ENCODE assay signal across 1 cellular context in the genomic region with DNA sequence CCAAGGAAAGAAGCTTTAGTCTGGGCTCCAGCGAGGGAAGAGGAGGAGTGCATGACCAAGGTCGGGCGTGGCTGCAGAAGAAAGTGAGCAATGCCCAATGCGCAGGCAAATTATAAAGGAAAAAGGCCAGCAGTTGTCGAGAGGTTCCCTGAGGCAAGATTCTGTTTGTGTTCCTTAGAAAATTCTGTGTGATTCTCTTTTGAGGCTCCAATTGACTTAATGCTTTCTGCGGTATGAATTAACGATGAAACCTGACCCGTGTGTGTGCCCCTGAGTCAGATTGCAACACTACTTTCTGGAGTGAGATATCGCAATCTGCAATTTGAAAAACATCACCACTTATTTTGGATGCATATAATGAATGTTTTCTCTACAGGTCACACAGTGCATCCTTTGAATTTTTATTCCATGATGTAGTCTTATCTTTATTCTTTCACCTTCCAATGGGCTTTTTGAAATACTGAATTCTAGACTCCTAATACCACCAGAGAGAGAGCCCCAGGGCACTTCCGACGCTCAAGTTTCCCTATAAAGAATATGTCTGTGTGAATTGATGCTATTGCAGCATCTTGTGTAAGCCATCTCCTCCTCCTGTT.
A peak's percentile ranks its signal among the peaks of the same experiment; 100 is the strongest.
TF ChIP-seq lines count a peak whose summit lies in the region.

No MANE protein-coding gene starts in this region.

TF ChIP-seq in A549, 52 proteins besides CTCF, POLR2A, EP300 and RAD21 (continued from another document):
- TF ChIP-seq, protein P1, sequence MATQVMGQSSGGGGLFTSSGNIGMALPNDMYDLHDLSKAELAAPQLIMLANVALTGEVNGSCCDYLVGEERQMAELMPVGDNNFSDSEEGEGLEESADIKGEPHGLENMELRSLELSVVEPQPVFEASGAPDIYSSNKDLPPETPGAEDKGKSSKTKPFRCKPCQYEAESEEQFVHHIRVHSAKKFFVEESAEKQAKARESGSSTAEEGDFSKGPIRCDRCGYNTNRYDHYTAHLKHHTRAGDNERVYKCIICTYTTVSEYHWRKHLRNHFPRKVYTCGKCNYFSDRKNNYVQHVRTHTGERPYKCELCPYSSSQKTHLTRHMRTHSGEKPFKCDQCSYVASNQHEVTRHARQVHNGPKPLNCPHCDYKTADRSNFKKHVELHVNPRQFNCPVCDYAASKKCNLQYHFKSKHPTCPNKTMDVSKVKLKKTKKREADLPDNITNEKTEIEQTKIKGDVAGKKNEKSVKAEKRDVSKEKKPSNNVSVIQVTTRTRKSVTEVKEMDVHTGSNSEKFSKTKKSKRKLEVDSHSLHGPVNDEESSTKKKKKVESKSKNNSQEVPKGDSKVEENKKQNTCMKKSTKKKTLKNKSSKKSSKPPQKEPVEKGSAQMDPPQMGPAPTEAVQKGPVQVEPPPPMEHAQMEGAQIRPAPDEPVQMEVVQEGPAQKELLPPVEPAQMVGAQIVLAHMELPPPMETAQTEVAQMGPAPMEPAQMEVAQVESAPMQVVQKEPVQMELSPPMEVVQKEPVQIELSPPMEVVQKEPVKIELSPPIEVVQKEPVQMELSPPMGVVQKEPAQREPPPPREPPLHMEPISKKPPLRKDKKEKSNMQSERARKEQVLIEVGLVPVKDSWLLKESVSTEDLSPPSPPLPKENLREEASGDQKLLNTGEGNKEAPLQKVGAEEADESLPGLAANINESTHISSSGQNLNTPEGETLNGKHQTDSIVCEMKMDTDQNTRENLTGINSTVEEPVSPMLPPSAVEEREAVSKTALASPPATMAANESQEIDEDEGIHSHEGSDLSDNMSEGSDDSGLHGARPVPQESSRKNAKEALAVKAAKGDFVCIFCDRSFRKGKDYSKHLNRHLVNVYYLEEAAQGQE (IDR thresholded peaks at IDR 0.05): no peak
- TF ChIP-seq, protein P2, sequence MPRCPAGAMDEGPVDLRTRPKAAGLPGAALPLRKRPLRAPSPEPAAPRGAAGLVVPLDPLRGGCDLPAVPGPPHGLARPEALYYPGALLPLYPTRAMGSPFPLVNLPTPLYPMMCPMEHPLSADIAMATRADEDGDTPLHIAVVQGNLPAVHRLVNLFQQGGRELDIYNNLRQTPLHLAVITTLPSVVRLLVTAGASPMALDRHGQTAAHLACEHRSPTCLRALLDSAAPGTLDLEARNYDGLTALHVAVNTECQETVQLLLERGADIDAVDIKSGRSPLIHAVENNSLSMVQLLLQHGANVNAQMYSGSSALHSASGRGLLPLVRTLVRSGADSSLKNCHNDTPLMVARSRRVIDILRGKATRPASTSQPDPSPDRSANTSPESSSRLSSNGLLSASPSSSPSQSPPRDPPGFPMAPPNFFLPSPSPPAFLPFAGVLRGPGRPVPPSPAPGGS (IDR thresholded peaks at IDR 0.05): peak; percentile 95; the same call in 2 of the 3 replicates
- peak; percentile 51; the same call in 1 of the 2 replicates for TF ChIP-seq RARB (CRISPR knock-in tag; IDR thresholded peaks at IDR 0.05)
- no peak for TF ChIP-seq TP53 (CRISPR knock-in tag; IDR thresholded peaks at IDR 0.05)
- peak; percentile 85 for TF ChIP-seq GATA3 (IDR thresholded peaks at IDR 0.05; ENCODE audit: borderline replicate concordance)
- peak; percentile 96 to 99 for TF ChIP-seq CEBPB (IDR thresholded peaks at IDR 0.05)
- TF ChIP-seq NFE2L2 (conservative IDR thresholded peaks at IDR 0.05; ENCODE audit: low read length): no peak
- TF ChIP-seq, protein P3, sequence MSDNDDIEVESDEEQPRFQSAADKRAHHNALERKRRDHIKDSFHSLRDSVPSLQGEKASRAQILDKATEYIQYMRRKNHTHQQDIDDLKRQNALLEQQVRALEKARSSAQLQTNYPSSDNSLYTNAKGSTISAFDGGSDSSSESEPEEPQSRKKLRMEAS (IDR thresholded peaks at IDR 0.05): peak; percentile 43
- TF ChIP-seq JUN (IDR thresholded peaks at IDR 0.05): peak; percentile 93 to 96
- TF ChIP-seq FOSL2 (IDR thresholded peaks at IDR 0.05): peak; percentile 55
- TF ChIP-seq FOSL2 (CRISPR knock-in tag; IDR thresholded peaks at IDR 0.05): peak; percentile 71
- TF ChIP-seq ESRRA (IDR thresholded peaks at IDR 0.05; ENCODE audit: borderline replicate concordance, low read length): no peak
- no peak for TF ChIP-seq HOXA7 (CRISPR knock-in tag; IDR thresholded peaks at IDR 0.05)
- TF ChIP-seq JUNB (IDR thresholded peaks at IDR 0.05): peak; percentile 92
- no peak for TF ChIP-seq BHLHE40 (IDR thresholded peaks at IDR 0.05; ENCODE audit: low read depth, low read length)
- TF ChIP-seq, protein P4, sequence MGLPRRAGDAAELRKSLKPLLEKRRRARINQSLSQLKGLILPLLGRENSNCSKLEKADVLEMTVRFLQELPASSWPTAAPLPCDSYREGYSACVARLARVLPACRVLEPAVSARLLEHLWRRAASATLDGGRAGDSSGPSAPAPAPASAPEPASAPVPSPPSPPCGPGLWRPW (IDR thresholded peaks at IDR 0.05): peak; percentile 89
- peak; percentile 35; the same call in 1 of the 3 replicates for TF ChIP-seq SMC3 (IDR thresholded peaks at IDR 0.05)
